14 cellular contexts compared by ENCODE assay signal in the genomic region with DNA sequence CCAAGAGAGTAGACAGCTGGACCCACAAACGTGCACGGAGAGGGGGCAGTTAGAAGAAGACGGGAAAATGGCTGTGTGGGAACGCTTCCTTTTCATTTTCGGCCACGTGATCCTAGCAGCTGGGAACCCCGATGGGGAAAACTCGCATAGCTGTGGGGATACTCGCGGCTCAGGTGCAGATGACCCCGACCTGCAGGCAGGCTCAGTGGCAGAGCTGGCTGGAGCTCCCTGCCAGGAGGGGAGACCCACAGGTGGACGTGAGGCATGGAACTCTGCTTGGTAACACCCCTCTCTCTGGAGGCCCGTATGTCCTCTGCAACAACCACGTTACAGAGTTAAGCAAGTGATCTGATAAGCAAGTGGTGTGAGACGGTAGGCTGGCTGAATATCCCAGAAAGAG.
DNase-seq lines count a peak whose midpoint lies in the region; ATAC-seq and TF ChIP-seq lines count a peak whose summit lies in the region.
"Had no signal": no experiment of that assay in that cellular context is flagged by ENCODE, and none has a peak within 500 bp of the region (broad histone marks: within the 10 kb centered on the region; RNA-seq: fewer than 3 reads in every experiment).

No MANE protein-coding gene starts in this region.

- no peak overlapping the region for H4K91ac ChIP-seq in neuronal stem cell (ENCODE audit: low read depth, low read length, poor library complexity)

- peak overlapping the region; percentile 27 for H3K18ac ChIP-seq in neuronal stem cell (ENCODE audit: low read length)

- no peak overlapping the region for H2BK120ac ChIP-seq in neuronal stem cell (ENCODE audit: low read depth, low read length)

- H2BK15ac ChIP-seq in neuronal stem cell (ENCODE audit: low read length) = no peak overlapping the region

- intact Hi-C loops in left lung (cut with DNase I) = no loop called here

- H3K4ac ChIP-seq in neuronal stem cell (ENCODE audit: low read length) = no peak overlapping the region

- H3K4me3 ChIP-seq in left lung (no peak overlapping the region), neuronal stem cell (ENCODE audit: low read length in 2 of 2) (no peak overlapping the region)

- peak; percentile 38 for DNase-seq in activated effector memory CD4-positive, alpha-beta T cell treated with anti-CD3 and anti-CD28 coated beads, Interleukin-2, amount 50 U/mL, for 16 hours
- DNase-seq in activated effector memory CD4-positive, alpha-beta T cell treated with Interleukin-2 at 50 U/mL for 16 hours = no peak
- DNase-seq in left lung (peak; percentile 10 to 42), neuronal stem cell (ENCODE audit: low spot score) (no peak), NCI-H1436 treated with DMSO at 0.1 percent for 48 hours (lab: John Stamatoyannopoulos, UW) (no peak)
- DNase-seq: ACHN; CD4-positive, alpha-beta memory T cell; DMS79; GDM1; HCEC 1CT; HFFc6 had no signal

- no peak overlapping the region for H3K14ac ChIP-seq in neuronal stem cell (ENCODE audit: low read length)

- H3K9me3 ChIP-seq in left lung (no peaks in the 10 kb centered on the region), neuronal stem cell (replicated peaks in 1 of 2; ENCODE audit: control insufficient read depth in 2 of 2, insufficient read depth in 1 of 2, low read depth in 1 of 2, low read length in 2 of 2) (no peaks in the 10 kb centered on the region)

- no peak overlapping the region for H2BK12ac ChIP-seq in neuronal stem cell (ENCODE audit: low read length)

- no peak overlapping the region for H3K9ac ChIP-seq in neuronal stem cell (ENCODE audit: low read depth, low read length, poor library complexity)

- H2AFZ ChIP-seq in neuronal stem cell (ENCODE audit: low read length) = no peak overlapping the region

- H3K27ac ChIP-seq in left lung = no peak overlapping the region
- H3K27ac ChIP-seq in neuronal stem cell (replicated peaks; ENCODE audit: low read length) = no peak overlapping the region
- H3K27ac ChIP-seq: C4-2B had no signal

- H3K4me1 ChIP-seq in left lung (no peaks in the 10 kb centered on the region), neuronal stem cell (ENCODE audit: control insufficient read depth in 2 of 2, insufficient read depth in 1 of 2, low read depth in 1 of 2, low read length in 2 of 2) (peaks cover 0 to 2% of the 10 kb centered on the region in 2 donors)

- H4K8ac ChIP-seq in neuronal stem cell (ENCODE audit: low read depth, low read length) = no peak overlapping the region

- no peak overlapping the region for H2AK5ac ChIP-seq in neuronal stem cell (ENCODE audit: low read depth, low read length)

- ATAC-seq in left lung (no peak), GM18909 (IDR thresholded peaks at IDR 0.05; ENCODE audit: poor library complexity, unreplicated experiment) (no peak), HG03175 (IDR thresholded peaks at IDR 0.05; ENCODE audit: unreplicated experiment) (no peak)

- WGBS in neuronal stem cell (ENCODE audit: extremely low coverage in 2 of 2, insufficient read length in 2 of 2, insufficient replicate concordance in 1 of 2), 2 donors = no CpG with 5 or more reads among the region's 15 CpGs

- TF ChIP-seq CTCF in left lung (IDR thresholded peaks at IDR 0.05) = no peak

- H3K23ac ChIP-seq in neuronal stem cell (ENCODE audit: low read depth, low read length, poor library complexity) = no peak overlapping the region

- H3K36me3 ChIP-seq in left lung = no peaks in the 10 kb centered on the region
- peaks cover 0 to 18% of the 10 kb centered on the region in 2 donors for H3K36me3 ChIP-seq in neuronal stem cell (replicated peaks in 1 of 2; ENCODE audit: control insufficient read depth in 2 of 2, insufficient read depth in 2 of 2, low read length in 2 of 2)

- no peak overlapping the region for H3K4me2 ChIP-seq in neuronal stem cell (ENCODE audit: insufficient read depth, low read length, poor library complexity, severe bottlenecking)

- no peaks in the 10 kb centered on the region for H3K27me3 ChIP-seq in left lung
- H3K27me3 ChIP-seq in neuronal stem cell (ENCODE audit: control insufficient read depth in 3 of 3, insufficient read depth in 3 of 3, low read depth in 1 of 3, low read length in 3 of 3) = no peaks in the 10 kb centered on the region

- no peaks in the 10 kb centered on the region for H3K79me1 ChIP-seq in neuronal stem cell (ENCODE audit: low read depth, low read length)

- no peak overlapping the region for H2BK5ac ChIP-seq in neuronal stem cell (ENCODE audit: low read length)

Comparison
In these comparisons a context has a peak if more than half of its experiments do, and no peak if none do; other contexts are left out.
1. DNase-seq: peak in activated effector memory CD4-positive, alpha-beta T cell treated with anti-CD3 and anti-CD28 coated beads, Interleukin-2, amount 50 U/mL, for 16 hours (single experiment) and left lung (2 of 2); none in activated effector memory CD4-positive, alpha-beta T cell treated with Interleukin-2 at 50 U/mL for 16 hours (single experiment), neuronal stem cell (single experiment) and NCI-H1436 treated with DMSO at 0.1 percent for 48 hours (single experiment).